ENCODE assay signal across 4 cellular contexts in the genomic region with DNA sequence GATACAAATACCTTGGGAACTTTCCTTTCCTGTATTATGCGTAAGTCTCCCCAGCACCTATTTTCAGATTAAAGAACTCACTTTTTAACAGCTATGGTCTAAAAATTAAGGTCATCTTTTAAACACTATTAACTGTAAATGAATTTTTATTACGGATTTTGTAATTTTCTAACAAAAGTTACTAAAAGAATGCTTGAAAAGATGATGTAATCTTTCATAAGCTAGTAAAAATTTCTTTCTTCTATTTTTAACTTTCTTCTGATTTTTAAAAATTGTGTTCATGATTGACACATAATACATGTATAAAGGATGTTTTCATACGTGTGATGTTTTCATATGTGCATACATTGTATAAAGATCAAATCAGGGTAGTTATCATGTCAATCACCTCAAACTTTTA.
TF ChIP-seq lines count a peak whose summit lies in the region.

No MANE protein-coding gene starts in this region.

TF ChIP-seq in HEK293, 187 proteins besides CTCF, POLR2A, EP300 and RAD21:
- TF ChIP-seq, protein P1, sequence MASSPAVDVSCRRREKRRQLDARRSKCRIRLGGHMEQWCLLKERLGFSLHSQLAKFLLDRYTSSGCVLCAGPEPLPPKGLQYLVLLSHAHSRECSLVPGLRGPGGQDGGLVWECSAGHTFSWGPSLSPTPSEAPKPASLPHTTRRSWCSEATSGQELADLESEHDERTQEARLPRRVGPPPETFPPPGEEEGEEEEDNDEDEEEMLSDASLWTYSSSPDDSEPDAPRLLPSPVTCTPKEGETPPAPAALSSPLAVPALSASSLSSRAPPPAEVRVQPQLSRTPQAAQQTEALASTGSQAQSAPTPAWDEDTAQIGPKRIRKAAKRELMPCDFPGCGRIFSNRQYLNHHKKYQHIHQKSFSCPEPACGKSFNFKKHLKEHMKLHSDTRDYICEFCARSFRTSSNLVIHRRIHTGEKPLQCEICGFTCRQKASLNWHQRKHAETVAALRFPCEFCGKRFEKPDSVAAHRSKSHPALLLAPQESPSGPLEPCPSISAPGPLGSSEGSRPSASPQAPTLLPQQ (tag by site-specific recombination; IDR thresholded peaks at IDR 0.05) = no peak
- TF ChIP-seq ATF2 (tag by site-specific recombination; IDR thresholded peaks at IDR 0.05; ENCODE audit: low read depth) (0 out of 2 replicates have a peak, but pooled peaks have one; percentile 40), ZNF266 (tag by site-specific recombination; IDR thresholded peaks at IDR 0.05; ENCODE audit: low read depth) (no peak), ZNF221 (tag by site-specific recombination; IDR thresholded peaks at IDR 0.05; ENCODE audit: borderline replicate concordance) (no peak)
- TF ChIP-seq, protein P2, sequence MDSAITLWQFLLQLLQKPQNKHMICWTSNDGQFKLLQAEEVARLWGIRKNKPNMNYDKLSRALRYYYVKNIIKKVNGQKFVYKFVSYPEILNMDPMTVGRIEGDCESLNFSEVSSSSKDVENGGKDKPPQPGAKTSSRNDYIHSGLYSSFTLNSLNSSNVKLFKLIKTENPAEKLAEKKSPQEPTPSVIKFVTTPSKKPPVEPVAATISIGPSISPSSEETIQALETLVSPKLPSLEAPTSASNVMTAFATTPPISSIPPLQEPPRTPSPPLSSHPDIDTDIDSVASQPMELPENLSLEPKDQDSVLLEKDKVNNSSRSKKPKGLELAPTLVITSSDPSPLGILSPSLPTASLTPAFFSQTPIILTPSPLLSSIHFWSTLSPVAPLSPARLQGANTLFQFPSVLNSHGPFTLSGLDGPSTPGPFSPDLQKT (IDR thresholded peaks at IDR 0.05; ENCODE audit: borderline replicate concordance, low read depth, low read length) = no peak

TF ChIP-seq in HEK293T, 16 proteins besides CTCF, POLR2A, EP300 and RAD21:
- TF ChIP-seq PKNOX1 (IDR thresholded peaks at IDR 0.05) (peak; percentile 12; the same call in 1 of the 2 replicates), LEF1 (IDR thresholded peaks at IDR 0.05; ENCODE audit: borderline replicate concordance) (no peak)

TF ChIP-seq in GM12878, 131 proteins besides CTCF, POLR2A, EP300 and RAD21:
- TF ChIP-seq KDM1A (IDR thresholded peaks at IDR 0.05; ENCODE audit: borderline replicate concordance) (no peak), MYB (IDR thresholded peaks at IDR 0.05; ENCODE audit: borderline replicate concordance, low read depth, low read length) (no peak), ATF7 (IDR thresholded peaks at IDR 0.05; ENCODE audit: low read depth) (peak; percentile 25; the same call in 1 of the 2 replicates), EGR1 (IDR thresholded peaks at IDR 0.05; ENCODE audit: borderline replicate concordance in 1 of 2, low read depth in 2 of 2, low read length in 2 of 2) (no peak), ZNF217 (IDR thresholded peaks at IDR 0.05) (no peak), NR2F1 (conservative IDR thresholded peaks at IDR 0.05) (no peak)

TF ChIP-seq in H1, 55 proteins besides CTCF, POLR2A, EP300 and RAD21:
- no peak for TF ChIP-seq CTBP2 (IDR thresholded peaks at IDR 0.05; ENCODE audit: borderline replicate concordance, insufficient read depth, insufficient read length, low read length)
- no peak for TF ChIP-seq JUND (IDR thresholded peaks at IDR 0.05; ENCODE audit: low read length)
- TF ChIP-seq TCF12 (IDR thresholded peaks at IDR 0.05; ENCODE audit: low read depth, low read length) = no peak
- TF ChIP-seq MAX (IDR thresholded peaks at IDR 0.05) = no peak
- TF ChIP-seq EZH2 (IDR thresholded peaks at IDR 0.05; ENCODE audit: low read depth, low read length, severe bottlenecking) = no peak
- no peak for TF ChIP-seq KDM4A (IDR thresholded peaks at IDR 0.05; ENCODE audit: low read depth, low read length, severe bottlenecking)
- TF ChIP-seq RNF2 (IDR thresholded peaks at IDR 0.05; ENCODE audit: borderline replicate concordance, low read depth, low read length, missing control alignments, poor library complexity, severe bottlenecking) = no peak
